In genomic region chr2:45651415-45652089, GRCh38 we compare ENCODE assay signal across 8 cellular contexts. TPM values are rescaled to one million over a fixed set of nuclear protein-coding genes. Genes with fewer than 3 reads are reported as not detected.
A peak's percentile ranks its signal among the peaks of the same experiment; 100 is the strongest.
DNase-seq lines count a peak whose midpoint lies in the region; ATAC-seq and TF ChIP-seq lines count a peak whose summit lies in the region.

PRKCE (plus strand) TSS chr2:45651675.

- H3K4me1 Mint-ChIP-seq in nephron, result peaks cover 47% of the 10 kb centered on the region

- no peaks in the 10 kb centered on the region for H3K9me3 Mint-ChIP-seq in nephron

- peaks cover 3% of the 10 kb centered on the region for H3K4me1 ChIP-seq in NT2/D1 (ENCODE audit: insufficient read depth, insufficient read length)

- H3K9ac ChIP-seq in NT2/D1 (ENCODE audit: insufficient read length, low read depth), result peak within 1 kb of the TSS; percentile 72

- H3K9me3 ChIP-seq in NT2/D1 (ENCODE audit: insufficient read depth, low read length), result no peaks in the 10 kb centered on the region

- TF ChIP-seq CTCF in foreskin fibroblast (IDR thresholded peaks at IDR 0.05; ENCODE audit: low read depth, low read length) (no peak), nephron (IDR thresholded peaks at IDR 0.05; ENCODE audit: unreplicated experiment in 3 of 3) (no peak)

- DNase-seq in DMS79 treated with DMSO at 0.1 percent for 48 hours (lab: John Stamatoyannopoulos, UW), result peak; percentile 20
- no peak for DNase-seq in DMS79 (lab: John Stamatoyannopoulos, UW)
- no peak for DNase-seq in NT2/D1 (ENCODE audit: low read depth, low spot score)
- peak; percentile 83 for DNase-seq in activated effector memory CD4-positive, alpha-beta T cell treated with anti-CD3 and anti-CD28 coated beads, Interleukin-2, amount 50 U/mL, for 16 hours
- peak in 1 of 2 donors; percentile 86 for DNase-seq in foreskin fibroblast

- H3K27ac Mint-ChIP-seq in nephron, result peak within 1 kb of the TSS; percentile 90 to 94 (median 91)

- peaks cover 53% of the 10 kb centered on the region for H3K27me3 Mint-ChIP-seq in nephron (ENCODE audit: low read depth)

- peak within 1 kb of the TSS; percentile 87 to 98 (median 95) for H3K4me3 Mint-ChIP-seq in nephron

- H3K4me3 ChIP-seq in NT2/D1 (ENCODE audit: insufficient read length, low read depth) (peak within 1 kb of the TSS; percentile 59), foreskin fibroblast (ENCODE audit: low read depth in 1 of 2, low read length in 2 of 2) (peak within 1 kb of the TSS; percentile 75 to 88)

- peak within 1 kb of the TSS; percentile 72 for H3K27ac ChIP-seq in temporal lobe (ENCODE audit: low read depth, low read length)

- peak; percentile 19 for ATAC-seq in HG02678 (IDR thresholded peaks at IDR 0.05; ENCODE audit: unreplicated experiment)

- H3K36me3 ChIP-seq in NT2/D1 (ENCODE audit: insufficient read depth, insufficient read length, low read length), result no peaks in the 10 kb centered on the region

- no peaks in the 10 kb centered on the region for H3K36me3 Mint-ChIP-seq in nephron (ENCODE audit: low read depth)

- H3K27me3 ChIP-seq in NT2/D1 (ENCODE audit: insufficient read depth, insufficient read length), result peaks cover 60% of the 10 kb centered on the region

RNA-seq across cellular contexts. Expression of gene PRKCE, which starts in this region (rescaled TPM):
- 51.1 TPM for total RNA-seq in temporal lobe

Comparison
In these comparisons a context has a peak if more than half of its experiments do, and no peak if none do; other contexts are left out.
1. DNase-seq: peak in DMS79 treated with DMSO at 0.1 percent for 48 hours (single experiment) and activated effector memory CD4-positive, alpha-beta T cell treated with anti-CD3 and anti-CD28 coated beads, Interleukin-2, amount 50 U/mL, for 16 hours (single experiment); none in DMS79 (single experiment) and NT2/D1 (single experiment).